ENCODE assay signal across 1 cellular context in the genomic region with DNA sequence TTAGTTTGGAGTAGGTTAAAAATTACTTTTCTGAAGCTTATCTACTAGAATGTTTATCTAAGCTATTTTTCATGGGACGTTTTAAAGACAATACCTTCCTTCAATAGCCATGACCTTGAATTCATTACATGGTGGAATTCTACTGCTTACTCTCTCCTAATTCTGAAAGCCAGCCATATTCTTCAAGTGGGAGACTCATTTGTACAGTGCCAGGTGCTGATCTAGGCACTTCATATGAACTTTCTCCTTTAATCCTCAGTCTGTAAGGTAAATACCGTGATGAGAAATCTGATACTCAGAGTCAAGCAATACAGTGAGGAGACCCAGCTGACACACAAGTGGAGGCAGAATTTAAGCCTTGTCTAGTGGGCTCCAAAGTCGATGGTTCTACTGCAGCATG.
A peak's percentile ranks its signal among the peaks of the same experiment; 100 is the strongest.
TF ChIP-seq lines count a peak whose summit lies in the region.

No MANE protein-coding gene starts in this region.

TF ChIP-seq in HepG2, 621 proteins besides CTCF, POLR2A, EP300 and RAD21 (continued from another document):
- TF ChIP-seq, protein P1, sequence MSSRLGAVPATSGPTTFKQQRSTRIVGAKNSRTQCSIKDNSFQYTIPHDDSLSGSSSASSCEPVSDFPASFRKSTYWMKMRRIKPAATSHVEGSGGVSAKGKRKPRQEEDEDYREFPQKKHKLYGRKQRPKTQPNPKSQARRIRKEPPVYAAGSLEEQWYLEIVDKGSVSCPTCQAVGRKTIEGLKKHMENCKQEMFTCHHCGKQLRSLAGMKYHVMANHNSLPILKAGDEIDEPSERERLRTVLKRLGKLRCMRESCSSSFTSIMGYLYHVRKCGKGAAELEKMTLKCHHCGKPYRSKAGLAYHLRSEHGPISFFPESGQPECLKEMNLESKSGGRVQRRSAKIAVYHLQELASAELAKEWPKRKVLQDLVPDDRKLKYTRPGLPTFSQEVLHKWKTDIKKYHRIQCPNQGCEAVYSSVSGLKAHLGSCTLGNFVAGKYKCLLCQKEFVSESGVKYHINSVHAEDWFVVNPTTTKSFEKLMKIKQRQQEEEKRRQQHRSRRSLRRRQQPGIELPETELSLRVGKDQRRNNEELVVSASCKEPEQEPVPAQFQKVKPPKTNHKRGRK (CRISPR knock-in tag; IDR thresholded peaks at IDR 0.05), result no peak
- no peak for TF ChIP-seq PHB2 (IDR thresholded peaks at IDR 0.05; ENCODE audit: partially characterized antibody)
- peak; percentile 67; the same call in 1 of the 2 replicates for TF ChIP-seq SIX1 (CRISPR knock-in tag; IDR thresholded peaks at IDR 0.05; ENCODE audit: borderline replicate concordance)
- TF ChIP-seq ZNF33A (CRISPR knock-in tag; IDR thresholded peaks at IDR 0.05; ENCODE audit: borderline replicate concordance), result no peak
- peak; percentile 47; the same call in 1 of the 2 replicates for TF ChIP-seq SIX4 (CRISPR knock-in tag; IDR thresholded peaks at IDR 0.05)
- TF ChIP-seq HNF4A (CRISPR knock-in tag; IDR thresholded peaks at IDR 0.05), result peak; percentile 5; the same call in 1 of the 2 replicates
- TF ChIP-seq, protein P2, sequence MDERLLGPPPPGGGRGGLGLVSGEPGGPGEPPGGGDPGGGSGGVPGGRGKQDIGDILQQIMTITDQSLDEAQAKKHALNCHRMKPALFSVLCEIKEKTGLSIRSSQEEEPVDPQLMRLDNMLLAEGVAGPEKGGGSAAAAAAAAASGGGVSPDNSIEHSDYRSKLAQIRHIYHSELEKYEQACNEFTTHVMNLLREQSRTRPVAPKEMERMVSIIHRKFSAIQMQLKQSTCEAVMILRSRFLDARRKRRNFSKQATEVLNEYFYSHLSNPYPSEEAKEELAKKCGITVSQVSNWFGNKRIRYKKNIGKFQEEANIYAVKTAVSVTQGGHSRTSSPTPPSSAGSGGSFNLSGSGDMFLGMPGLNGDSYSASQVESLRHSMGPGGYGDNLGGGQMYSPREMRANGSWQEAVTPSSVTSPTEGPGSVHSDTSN (CRISPR knock-in tag; IDR thresholded peaks at IDR 0.05), result no peak
